In genomic region chr4:153643406-153644016, GRCh38 we compare ENCODE assay signal across 8 cellular contexts. TPM values are rescaled to one million over a fixed set of nuclear protein-coding genes. Genes with fewer than 3 reads are reported as not detected.
DNase-seq lines count a peak whose midpoint lies in the region; ATAC-seq, FAIRE-seq and TF ChIP-seq lines count a peak whose summit lies in the region.

No MANE protein-coding gene starts in this region.

- no peaks in the 10 kb centered on the region for H3K4me1 Mint-ChIP-seq in mesothelial cell of epicardium
- peaks cover 19% of the 10 kb centered on the region for H3K4me1 Mint-ChIP-seq in activated T-helper 2 cell treated with anti-CD3 and anti-CD28 coated beads, Interferon-gamma antibody, Interleukin-2, Interleukin-4, amounts not matched to agents 10 μg/mL and 5 μg/mL and 100 μg/mL, durations not matched to agents 14 hours and 24 hours and 36 hours (ENCODE audit: low read depth)

- H3K27ac Mint-ChIP-seq in mesothelial cell of epicardium: no peak overlapping the region
- H3K27ac Mint-ChIP-seq in activated T-helper 2 cell treated with anti-CD3 and anti-CD28 coated beads, Interferon-gamma antibody, Interleukin-2, Interleukin-4, amounts not matched to agents 10 μg/mL and 5 μg/mL and 100 μg/mL, durations not matched to agents 14 hours and 24 hours and 36 hours: no peak overlapping the region

- TF ChIP-seq CTCF in bronchial epithelial cell (IDR thresholded peaks at IDR 0.05; ENCODE audit: insufficient read depth, low read length, severe bottlenecking): peak; percentile 42
- TF ChIP-seq CTCF in mesothelial cell of epicardium (IDR thresholded peaks at IDR 0.05; ENCODE audit: unreplicated experiment): peak; percentile 37

- H3K27me3 Mint-ChIP-seq in mesothelial cell of epicardium (ENCODE audit: low read depth): peaks cover 6% of the 10 kb centered on the region
- no peaks in the 10 kb centered on the region for H3K27me3 Mint-ChIP-seq in activated T-helper 2 cell treated with anti-CD3 and anti-CD28 coated beads, Interferon-gamma antibody, Interleukin-2, Interleukin-4, amounts not matched to agents 10 μg/mL and 5 μg/mL and 100 μg/mL, durations not matched to agents 14 hours and 24 hours and 36 hours (ENCODE audit: low read depth)

- intact Hi-C loops in activated T-helper 2 cell treated with anti-CD3 and anti-CD28 coated beads, Interferon-gamma antibody, Interleukin-2, Interleukin-4, amounts not matched to agents 10 μg/mL and 5 μg/mL and 100 μg/mL, durations not matched to agents 14 hours and 24 hours and 36 hours (cut with micrococcal nuclease): loop anchor here (2.0 to 10.0 kb wide), 4 partner anchors 107 to 499 kb away; partner anchors contain the start of gene MND1

- no peaks in the 10 kb centered on the region for H3K27me3 ChIP-seq in bronchial epithelial cell (ENCODE audit: control insufficient read depth, insufficient read depth, low read length)

- DNase-seq in GM04504 (ENCODE audit: low read depth): peak; percentile 13
- peak; percentile 49 for DNase-seq in NCI-H748 treated with DMSO at 0.1 percent for 48 hours (lab: John Stamatoyannopoulos, UW)
- peak; percentile 71 for DNase-seq in bronchial epithelial cell (ENCODE audit: low read depth)
- DNase-seq in mesothelial cell of epicardium (ENCODE audit: low spot score in 2 of 2, unreplicated experiment in 2 of 2): no peak
- no peak for DNase-seq in activated T-helper 2 cell treated with anti-CD3 and anti-CD28 coated beads, Interferon-gamma antibody, Interleukin-2, Interleukin-4, amounts not matched to agents 10 μg/mL and 5 μg/mL and 100 μg/mL, durations not matched to agents 14 hours and 24 hours and 36 hours (ENCODE audit: low spot score)
- no peak for DNase-seq in stimulated activated CD4-positive, alpha-beta T cell treated with anti-CD3 and anti-CD28 coated beads, Interleukin-2, amount 100 ng/mL, for 24 hours

- peak; percentile 92 for ATAC-seq in GM21390 (IDR thresholded peaks at IDR 0.05; ENCODE audit: unreplicated experiment)
- ATAC-seq in HG03565 (IDR thresholded peaks at IDR 0.05; ENCODE audit: unreplicated experiment): peak; percentile 91

- H3K9me3 Mint-ChIP-seq in mesothelial cell of epicardium: peaks cover 8% of the 10 kb centered on the region
- peaks cover 9% of the 10 kb centered on the region for H3K9me3 Mint-ChIP-seq in activated T-helper 2 cell treated with anti-CD3 and anti-CD28 coated beads, Interferon-gamma antibody, Interleukin-2, Interleukin-4, amounts not matched to agents 10 μg/mL and 5 μg/mL and 100 μg/mL, durations not matched to agents 14 hours and 24 hours and 36 hours

- H3K36me3 ChIP-seq in bronchial epithelial cell (ENCODE audit: control insufficient read depth, insufficient read depth, low read length): no peaks in the 10 kb centered on the region

- no peaks in the 10 kb centered on the region for H3K36me3 Mint-ChIP-seq in mesothelial cell of epicardium
- no peaks in the 10 kb centered on the region for H3K36me3 Mint-ChIP-seq in activated T-helper 2 cell treated with anti-CD3 and anti-CD28 coated beads, Interferon-gamma antibody, Interleukin-2, Interleukin-4, amounts not matched to agents 10 μg/mL and 5 μg/mL and 100 μg/mL, durations not matched to agents 14 hours and 24 hours and 36 hours (ENCODE audit: low read depth)

- no peak overlapping the region for H3K4me3 Mint-ChIP-seq in mesothelial cell of epicardium
- no peak overlapping the region for H3K4me3 Mint-ChIP-seq in activated T-helper 2 cell treated with anti-CD3 and anti-CD28 coated beads, Interferon-gamma antibody, Interleukin-2, Interleukin-4, amounts not matched to agents 10 μg/mL and 5 μg/mL and 100 μg/mL, durations not matched to agents 14 hours and 24 hours and 36 hours (ENCODE audit: low read depth)

- H3K4me3 ChIP-seq in bronchial epithelial cell (ENCODE audit: low read depth, low read length): no peak overlapping the region

- FAIRE-seq in bronchial epithelial cell (lab: Jason Lieb, UNC): no peak

RNA-seq across cellular contexts. Expression of gene TLR2, which starts 40.6 kb away (rescaled TPM):
- total RNA-seq in bronchial epithelial cell (1.3 and 2.6 TPM in 2 replicates), mesothelial cell of epicardium (2.4 to 3.0 TPM (median 2.9 TPM) in 3 replicates)
- 0.25 and 1.1 TPM in 2 replicates for total RNA-seq in activated T-helper 2 cell treated with anti-CD3 and anti-CD28 coated beads, Interferon-gamma antibody, Interleukin-2, Interleukin-4, amounts not matched to agents 10 μg/mL and 5 μg/mL and 100 μg/mL, durations not matched to agents 14 hours and 24 hours and 36 hours

Comparison
In these comparisons a context has a peak if more than half of its experiments do, and no peak if none do; other contexts are left out.
1. DNase-seq: peak in GM04504 (single experiment), NCI-H748 treated with DMSO at 0.1 percent for 48 hours (single experiment) and bronchial epithelial cell (single experiment); none in mesothelial cell of epicardium (0 of 2), activated T-helper 2 cell treated with anti-CD3 and anti-CD28 coated beads, Interferon-gamma antibody, Interleukin-2, Interleukin-4, amounts not matched to agents 10 μg/mL and 5 μg/mL and 100 μg/mL, durations not matched to agents 14 hours and 24 hours and 36 hours (single experiment) and stimulated activated CD4-positive, alpha-beta T cell treated with anti-CD3 and anti-CD28 coated beads, Interleukin-2, amount 100 ng/mL, for 24 hours (0 of 2).